32 cellular contexts compared by ENCODE assay signal in the genomic region with DNA sequence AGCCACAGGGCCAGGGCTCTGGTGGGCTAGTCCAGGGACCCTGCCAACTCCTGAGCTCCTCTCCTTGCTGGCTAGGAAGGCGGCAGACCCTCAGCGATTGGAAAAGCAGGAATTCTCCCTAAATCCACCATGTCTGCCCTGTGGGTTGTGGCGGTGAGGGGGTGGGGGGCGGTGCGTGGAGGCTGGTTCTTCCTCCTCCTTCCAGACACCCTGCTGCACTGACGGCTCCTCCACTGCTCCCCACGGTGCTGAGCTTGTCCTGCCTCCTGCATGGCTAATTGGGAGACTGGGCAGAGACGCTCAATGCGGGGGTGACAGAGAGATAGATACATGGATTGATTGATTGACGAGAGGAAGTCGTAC.
"Had no signal": no experiment of that assay in that cellular context is flagged by ENCODE, and none has a peak within 500 bp of the region (broad histone marks: within the 10 kb centered on the region; RNA-seq: fewer than 3 reads in every experiment).

No MANE protein-coding gene starts in this region.

- H3K36me3 ChIP-seq: left lung, lower lobe of right lung, neutrophil, ovary, prostate gland, suprapubic skin, thoracic aorta, tibial artery, upper lobe of right lung had no signal

- H3K4me3 ChIP-seq: left lung, lower lobe of right lung, ovary, prostate gland, skin epidermis, suprapubic skin, thoracic aorta, tibial artery, upper lobe of right lung had no signal

- H3K27me3 ChIP-seq: ovary, upper lobe of right lung had no signal

- H3K9me3 ChIP-seq: left lung, lower lobe of right lung, neutrophil, ovary, prostate gland, suprapubic skin, thoracic aorta, upper lobe of right lung had no signal

- FAIRE-seq: islet of Langerhans, kidney, urothelium cell line had no signal

- H3K4me1 ChIP-seq: left lung, lower lobe of right lung, prostate gland, suprapubic skin, tibial artery, upper lobe of right lung had no signal

- H3K27ac Mint-ChIP-seq: immature natural killer cell; natural killer cell treated with Interleukin-12 subunit alpha and Interleukin-12 subunit beta and Interleukin-15 and Interleukin-18, amount 100 ng/mL, for 72 hours; stimulated activated naive CD8-positive, alpha-beta T cell treated with anti-CD3 and anti-CD28 coated beads, Interleukin-15, Interleukin-2, amounts not matched to agents 100 ng/mL and 50 ng/mL, for 24 hours had no signal

- H3K4me1 Mint-ChIP-seq: immature natural killer cell had no signal

- H3K27ac ChIP-seq: left lung, lower lobe of right lung, neutrophil, ovary, prostate gland, suprapubic skin, thoracic aorta, tibial artery, upper lobe of right lung had no signal

- H3K36me3 Mint-ChIP-seq: immature natural killer cell; naive thymus-derived CD4-positive, alpha-beta T cell; natural killer cell treated with Interleukin-12 subunit alpha and Interleukin-12 subunit beta and Interleukin-15 and Interleukin-18, amount 100 ng/mL, for 72 hours had no signal

- ATAC-seq: left colon; left lung; lower lobe of right lung; naive thymus-derived CD4-positive, alpha-beta T cell; natural killer cell treated with Interleukin-12 subunit alpha and Interleukin-12 subunit beta and Interleukin-15 and Interleukin-18, amount 100 ng/mL, for 72 hours; right cardiac atrium; sciatic nerve; upper lobe of right lung had no signal

- DNase-seq: hippocampal formation; immature natural killer cell; kidney; left colon; lower lobe of right lung; mammary epithelial cell; mesenchymal stem cell; naive thymus-derived CD4-positive, alpha-beta T cell; occipital lobe; ovary; retina; right cardiac atrium; stimulated activated CD4-positive, alpha-beta T cell treated with anti-CD3 and anti-CD28 coated beads, Interleukin-12 subunit alpha, Interleukin-12 subunit beta, amount 100 ng/mL, for 4 hours; stimulated activated CD4-positive, alpha-beta T cell treated with anti-CD3 and anti-CD28 coated beads, Interleukin-15, amount 100 ng/mL, for 24 hours; stimulated activated CD4-positive, alpha-beta T cell treated with anti-CD3 and anti-CD28 coated beads, Interleukin-2, amount 100 ng/mL, for 24 hours; stimulated activated CD4-positive, alpha-beta T cell treated with anti-CD3 and anti-CD28 coated beads, Interleukin-4, amount 100 ng/mL, for 1 hour; stimulated activated naive CD4-positive, alpha-beta T cell; tibial artery; trophoblast cell; upper lobe of right lung had no signal

- H3K9me3 Mint-ChIP-seq: immature natural killer cell had no signal

- H3K4me3 Mint-ChIP-seq: immature natural killer cell; naive thymus-derived CD4-positive, alpha-beta T cell; natural killer cell treated with Interleukin-12 subunit alpha and Interleukin-12 subunit beta and Interleukin-15 and Interleukin-18, amount 100 ng/mL, for 72 hours; neural crest cell; stimulated activated naive CD8-positive, alpha-beta T cell treated with anti-CD3 and anti-CD28 coated beads, Interleukin-15, Interleukin-2, amounts not matched to agents 100 ng/mL and 50 ng/mL, for 24 hours had no signal
